In genomic region chr6:39453956-39454524, GRCh38 we compare ENCODE assay signal across 20 cellular contexts.
DNase-seq lines count a peak whose midpoint lies in the region; FAIRE-seq and TF ChIP-seq lines count a peak whose summit lies in the region.
"Had no signal": no experiment of that assay in that cellular context is flagged by ENCODE, and none has a peak within 500 bp of the region (broad histone marks: within the 10 kb centered on the region; RNA-seq: fewer than 3 reads in every experiment).

No MANE protein-coding gene starts in this region.

- no peak overlapping the region for H3K4me3 ChIP-seq in bronchial epithelial cell (ENCODE audit: low read depth, low read length)
- H3K4me3 ChIP-seq in iPS-20b (ENCODE audit: low read length): peak overlapping the region; percentile 26; the same call in 1 of the 2 replicates
- no peak overlapping the region for H3K4me3 ChIP-seq in brain microvascular endothelial cell (ENCODE audit: low read depth, low read length)
- H3K4me3 ChIP-seq: HAP-1, Peyer's patch, SJCRH30 had no signal

- H3K36me3 Mint-ChIP-seq in type B pancreatic cell: peaks cover 4% of the 10 kb centered on the region
- H3K36me3 Mint-ChIP-seq: CD4-positive, CD25-positive, alpha-beta regulatory T cell had no signal

- no peak for FAIRE-seq in bronchial epithelial cell (lab: Jason Lieb, UNC)
- FAIRE-seq: HepG2 had no signal

- TF ChIP-seq CTCF in bronchial epithelial cell (IDR thresholded peaks at IDR 0.05; ENCODE audit: insufficient read depth, low read length, severe bottlenecking) (no peak), type B pancreatic cell (conservative IDR thresholded peaks at IDR 0.05) (no peak), brain microvascular endothelial cell (IDR thresholded peaks at IDR 0.05; ENCODE audit: low read depth, low read length, missing control alignments) (no peak)

- H3K27ac Mint-ChIP-seq in type B pancreatic cell: no peak overlapping the region
- H3K27ac Mint-ChIP-seq: CD4-positive, CD25-positive, alpha-beta regulatory T cell had no signal

- peak overlapping the region; percentile 51 for H3K4me3 Mint-ChIP-seq in type B pancreatic cell
- H3K4me3 Mint-ChIP-seq: CD4-positive, CD25-positive, alpha-beta regulatory T cell had no signal

- peaks cover 12% of the 10 kb centered on the region for H3K9me3 Mint-ChIP-seq in type B pancreatic cell

- no peak for TF ChIP-seq POLR2A in erythroblast (IDR thresholded peaks at IDR 0.05; ENCODE audit: low read length)

- H3K9ac ChIP-seq in iPS-20b (ENCODE audit: low read depth, low read length): no peak overlapping the region

- no peaks in the 10 kb centered on the region for H3K4me1 ChIP-seq in iPS-20b (ENCODE audit: insufficient read depth, low read length)
- H3K4me1 ChIP-seq: HAP-1, Peyer's patch, SJCRH30 had no signal

- H3K36me3 ChIP-seq in bronchial epithelial cell (ENCODE audit: control insufficient read depth, insufficient read depth, low read length): no peaks in the 10 kb centered on the region
- H3K36me3 ChIP-seq in iPS-20b (ENCODE audit: insufficient read depth, low read depth, low read length): no peaks in the 10 kb centered on the region
- H3K36me3 ChIP-seq in brain microvascular endothelial cell (replicated peaks): no peaks in the 10 kb centered on the region
- H3K36me3 ChIP-seq: HAP-1, Peyer's patch, SJCRH30 had no signal

- peak; percentile 6 for DNase-seq in NCI-H226
- peak; percentile 80 for DNase-seq in bronchial epithelial cell (ENCODE audit: low read depth)
- DNase-seq in type B pancreatic cell (ENCODE audit: extremely low spot score, unreplicated experiment): no peak
- no peak for DNase-seq in brain microvascular endothelial cell
- no peak for DNase-seq in erythroblast (lab: John Stamatoyannopoulos, UW)
- DNase-seq in nucleus accumbens (lab: John Stamatoyannopoulos, UW): no peak
- DNase-seq: CD4-positive, CD25-positive, alpha-beta regulatory T cell; KG1; MV-4-11; NCI-H1105 treated with DMSO at 0.1 percent for 48 hours; NCI-H2029 treated with DMSO at 0.1 percent for 48 hours; NCI-H2171; NCI-H524 treated with DMSO at 0.1 percent for 48 hours; NCI-H82; Peyer's patch; SJCRH30 had no signal

- no peaks in the 10 kb centered on the region for H3K4me1 Mint-ChIP-seq in type B pancreatic cell (ENCODE audit: unreplicated experiment)
- H3K4me1 Mint-ChIP-seq: CD4-positive, CD25-positive, alpha-beta regulatory T cell had no signal

- in situ Hi-C loops in brain microvascular endothelial cell (cut with HindIII; ENCODE audit: low pct_ligation_motif_present, low sequenced_read_pairs): no loop called here

- H3K27ac ChIP-seq in iPS-20b (ENCODE audit: low read length) (no peak overlapping the region), brain microvascular endothelial cell (no peak overlapping the region)
- H3K27ac ChIP-seq: HL-60, Peyer's patch, SJCRH30 had no signal

- H3K27me3 ChIP-seq in bronchial epithelial cell (ENCODE audit: control insufficient read depth, insufficient read depth, low read length): no peaks in the 10 kb centered on the region
- no peaks in the 10 kb centered on the region for H3K27me3 ChIP-seq in iPS-20b (ENCODE audit: insufficient read depth, low read length)
- H3K27me3 ChIP-seq in brain microvascular endothelial cell (replicated peaks): no peaks in the 10 kb centered on the region
- H3K27me3 ChIP-seq: Peyer's patch, SJCRH30 had no signal

- H3K9me3 ChIP-seq in iPS-20b (ENCODE audit: insufficient read depth, low read depth, low read length): peaks cover 7% of the 10 kb centered on the region
- H3K9me3 ChIP-seq: HAP-1, Peyer's patch, SJCRH30 had no signal

- H3K27me3 Mint-ChIP-seq in type B pancreatic cell: peaks cover 5% of the 10 kb centered on the region

Comparison
In these comparisons a context has a peak if more than half of its experiments do, and no peak if none do; other contexts are left out.
1. DNase-seq: peak in NCI-H226 (single experiment) and bronchial epithelial cell (single experiment); none in type B pancreatic cell (single experiment), brain microvascular endothelial cell (single experiment), erythroblast (0 of 2) and nucleus accumbens (0 of 56).